ENCODE assay signal across 2 cellular contexts in the genomic region with DNA sequence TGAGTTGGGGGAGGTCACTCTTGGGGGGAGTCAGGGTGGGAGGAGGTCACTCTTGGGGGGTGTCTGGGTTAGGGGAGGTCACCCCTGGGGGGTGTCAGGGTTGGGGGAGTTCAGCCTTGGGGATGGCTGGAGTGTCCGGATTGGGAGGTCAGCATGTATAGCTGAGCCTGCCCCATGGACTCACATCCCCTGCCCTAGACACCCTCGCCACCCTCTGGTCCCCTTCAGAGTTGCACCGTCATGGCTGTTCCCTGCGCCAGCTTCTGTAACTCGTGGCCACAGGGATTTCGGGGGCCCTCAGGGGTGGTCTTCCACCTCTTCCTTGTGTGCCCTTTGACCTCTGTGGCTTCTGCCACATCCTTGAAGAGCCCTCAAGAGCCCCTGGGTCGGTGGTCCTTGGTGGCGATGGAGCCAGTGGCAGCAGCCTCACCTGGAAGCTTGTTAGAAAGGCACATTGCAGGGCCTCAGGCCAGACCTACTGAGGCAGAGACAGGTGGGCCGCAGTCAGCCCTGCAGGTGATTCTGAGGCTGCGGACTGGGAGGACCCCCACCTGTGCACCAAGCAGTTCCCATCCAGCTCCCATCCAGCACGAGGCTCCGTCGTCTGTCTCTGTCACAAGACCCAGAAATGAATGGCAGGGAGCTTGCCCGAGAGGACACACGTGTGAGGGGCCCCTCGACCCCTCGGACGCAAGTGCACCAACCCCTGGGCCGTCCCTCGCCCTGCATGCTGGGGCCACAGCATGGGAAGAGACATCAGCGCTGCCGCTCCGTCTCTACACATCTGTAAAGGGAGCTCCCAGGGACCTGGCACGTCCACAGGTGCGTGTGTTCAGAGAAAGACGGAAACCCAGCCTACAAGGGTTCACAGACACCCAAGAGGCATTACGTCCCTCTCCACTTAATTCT.
TF ChIP-seq lines count a peak whose summit lies in the region.

No MANE protein-coding gene starts in this region.

TF ChIP-seq in IMR-90, 13 proteins besides CTCF, POLR2A, EP300 and RAD21:
- no peak for TF ChIP-seq MAFK (IDR thresholded peaks at IDR 0.05; ENCODE audit: low read depth, low read length)
- TF ChIP-seq NFE2L2 (IDR thresholded peaks at IDR 0.05; ENCODE audit: low read depth, low read length): no peak
- TF ChIP-seq, protein P1, sequence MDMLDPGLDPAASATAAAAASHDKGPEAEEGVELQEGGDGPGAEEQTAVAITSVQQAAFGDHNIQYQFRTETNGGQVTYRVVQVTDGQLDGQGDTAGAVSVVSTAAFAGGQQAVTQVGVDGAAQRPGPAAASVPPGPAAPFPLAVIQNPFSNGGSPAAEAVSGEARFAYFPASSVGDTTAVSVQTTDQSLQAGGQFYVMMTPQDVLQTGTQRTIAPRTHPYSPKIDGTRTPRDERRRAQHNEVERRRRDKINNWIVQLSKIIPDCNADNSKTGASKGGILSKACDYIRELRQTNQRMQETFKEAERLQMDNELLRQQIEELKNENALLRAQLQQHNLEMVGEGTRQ (IDR thresholded peaks at IDR 0.05; ENCODE audit: low read depth, low read length): no peak
- TF ChIP-seq ELK1 (IDR thresholded peaks at IDR 0.05; ENCODE audit: borderline replicate concordance, low read depth, low read length): no peak
- TF ChIP-seq SMC3 (IDR thresholded peaks at IDR 0.05; ENCODE audit: low read depth, low read length): no peak
- TF ChIP-seq CHD1 (IDR thresholded peaks at IDR 0.05; ENCODE audit: low read depth, low read length): no peak
- TF ChIP-seq BHLHE40 (IDR thresholded peaks at IDR 0.05; ENCODE audit: low read depth, low read length): no peak
- no peak for TF ChIP-seq RCOR1 (IDR thresholded peaks at IDR 0.05; ENCODE audit: insufficient replicate concordance, low read length)

TF ChIP-seq in H1, 55 proteins besides CTCF, POLR2A, EP300 and RAD21:
- TF ChIP-seq TAF7 (optimal IDR thresholded peaks at IDR 0.05; ENCODE audit: borderline replicate concordance, low read depth, low read length) (no peak), YY1 (IDR thresholded peaks at IDR 0.05; ENCODE audit: low read depth, low read length) (no peak), SUZ12 (IDR thresholded peaks at IDR 0.05; ENCODE audit: low read length) (no peak), TBP (IDR thresholded peaks at IDR 0.05; ENCODE audit: low read depth, low read length) (no peak), JUND (IDR thresholded peaks at IDR 0.05; ENCODE audit: low read length) (no peak), CBX8 (IDR thresholded peaks at IDR 0.05; ENCODE audit: borderline replicate concordance, low read depth, low read length) (no peak), GABPA (IDR thresholded peaks at IDR 0.05; ENCODE audit: borderline replicate concordance, insufficient read depth, low read length) (no peak), EZH2 (IDR thresholded peaks at IDR 0.05; ENCODE audit: low read depth, low read length, severe bottlenecking) (no peak), BACH1 (IDR thresholded peaks at IDR 0.05; ENCODE audit: low read length) (no peak), HDAC6 (IDR thresholded peaks at IDR 0.05; ENCODE audit: low read depth, low read length) (no peak), SP1 (IDR thresholded peaks at IDR 0.05; ENCODE audit: low read depth, low read length) (no peak), SAP30 (IDR thresholded peaks at IDR 0.05; ENCODE audit: insufficient read depth, insufficient replicate concordance, low read length) (no peak)
TF ChIP-seq in H1: peak in this region for 0.
